ENCODE assay signal across 21 cellular contexts in genomic region chr22:49307870-49308269, GRCh38.
DNase-seq lines count a peak whose midpoint lies in the region; ATAC-seq and TF ChIP-seq lines count a peak whose summit lies in the region.
"Had no signal": no experiment of that assay in that cellular context is flagged by ENCODE, and none has a peak within 500 bp of the region (broad histone marks: within the 10 kb centered on the region; RNA-seq: fewer than 3 reads in every experiment).

No MANE protein-coding gene starts in this region.

- H3K36me3 ChIP-seq in upper lobe of right lung, result no peaks in the 10 kb centered on the region
- H3K36me3 ChIP-seq: cardiac muscle cell, upper lobe of left lung had no signal

- H3K4me3 ChIP-seq in dorsolateral prefrontal cortex, result no peak overlapping the region
- H3K4me3 ChIP-seq in upper lobe of right lung, result no peak overlapping the region
- H3K4me3 ChIP-seq: cardiac muscle cell, upper lobe of left lung had no signal

- no peaks in the 10 kb centered on the region for H3K4me1 ChIP-seq in upper lobe of right lung

- H3K9me3 ChIP-seq in upper lobe of right lung, result no peaks in the 10 kb centered on the region
- H3K9me3 ChIP-seq: upper lobe of left lung had no signal

- ATAC-seq in upper lobe of right lung (no peak), HG02571 (IDR thresholded peaks at IDR 0.05; ENCODE audit: unreplicated experiment) (no peak)
- ATAC-seq: HCT116, SK-N-SH treated with all-trans-retinoic acid at 6 μM for 48 hours had no signal

- in situ Hi-C loops in KBM-7 (cut with MboI; ENCODE audit: low pct_unique_long_range_greater_than_20kb, low sequenced_read_pairs), result no loop called here

- no peak overlapping the region for H3K27ac ChIP-seq in dorsolateral prefrontal cortex
- no peak overlapping the region for H3K27ac ChIP-seq in upper lobe of right lung
- H3K27ac ChIP-seq: cardiac muscle cell, upper lobe of left lung had no signal

- peak; percentile 34 for DNase-seq in activated effector memory CD4-positive, alpha-beta T cell treated with anti-CD3 and anti-CD28 coated beads, Interleukin-2, amount 50 U/mL, for 16 hours
- DNase-seq in activated effector memory CD4-positive, alpha-beta T cell treated with Interleukin-2 at 50 U/mL for 16 hours, result no peak
- DNase-seq in dorsolateral prefrontal cortex (peak in 6 of 10 donors; percentile 4 to 37 (median 20)), posterior vena cava (ENCODE audit: low spot score) (peak; percentile 66), upper lobe of right lung (peak; percentile 50), LoVo (ENCODE audit: low spot score) (no peak), KBM-7 (no peak)
- DNase-seq: activated gamma-delta T cell; amniotic stem cell; hypothalamus; naive B cell; NCI-H1105 treated with DMSO at 0.1 percent for 48 hours; NCI-H510A; NK-92 treated with Interleukin-12 subunit alpha and Interleukin-12 subunit beta, amount 100 ng/mL, for 24 hours; stimulated activated naive CD4-positive, alpha-beta T cell treated with Interleukin-2 at 50 U/mL for 16 hours; T-helper 9 cell had no signal

- peaks cover 0 to 18% (median 0%) of the 10 kb centered on the region in 45 donors for H3K27me3 ChIP-seq in dorsolateral prefrontal cortex
- H3K27me3 ChIP-seq in upper lobe of right lung, result peaks cover 40% of the 10 kb centered on the region
- H3K27me3 ChIP-seq: cardiac muscle cell had no signal

- intact Hi-C loops in dorsolateral prefrontal cortex (cut with DNase I), result loop anchor here (5.0 kb wide), 3 partner anchors 261 to 419 kb away; no protein-coding TSS in a partner anchor
- intact Hi-C loops in posterior vena cava (cut with DNase I), result loop anchor here in 1 of 2 donors (2.0 kb wide), 1 partner anchor 299 kb away; no protein-coding TSS in a partner anchor
- intact Hi-C loops in upper lobe of right lung (cut with DNase I), result no loop called here

- no peak for TF ChIP-seq CTCF in dorsolateral prefrontal cortex (IDR thresholded peaks at IDR 0.05 in 54 of 56, conservative IDR thresholded peaks at IDR 0.05 in 2 of 56; ENCODE audit: low read depth in 1 of 56, partially characterized antibody in 56 of 56)
- TF ChIP-seq CTCF in upper lobe of right lung (IDR thresholded peaks at IDR 0.05), result no peak

Comparison
In these comparisons a context has a peak if more than half of its experiments do, and no peak if none do; other contexts are left out.
1. DNase-seq: peak in activated effector memory CD4-positive, alpha-beta T cell treated with anti-CD3 and anti-CD28 coated beads, Interleukin-2, amount 50 U/mL, for 16 hours (single experiment), dorsolateral prefrontal cortex (6 of 10), posterior vena cava (single experiment) and upper lobe of right lung (single experiment); none in activated effector memory CD4-positive, alpha-beta T cell treated with Interleukin-2 at 50 U/mL for 16 hours (single experiment), LoVo (single experiment) and KBM-7 (single experiment).